29 cellular contexts compared by ENCODE assay signal in genomic region chr1:199474738-199475137, GRCh38.
"Had no signal": no experiment of that assay in that cellular context is flagged by ENCODE, and none has a peak within 500 bp of the region (broad histone marks: within the 10 kb centered on the region; RNA-seq: fewer than 3 reads in every experiment).

No MANE protein-coding gene starts in this region.

- H3K27me3 Mint-ChIP-seq: stimulated activated naive B cell treated with anti-CD40 and anti-IgM and Interleukin-4, amounts not matched to agents 10 μg/mL and 1 μg/mL and 100 μg/mL, for 72 hours had no signal

- ATAC-seq: left colon; left lung; lower lobe of right lung; naive thymus-derived CD8-positive, alpha-beta T cell; pancreas; right cardiac atrium; sciatic nerve; stimulated activated naive B cell treated with anti-CD40 and anti-IgM and Interleukin-4, amounts not matched to agents 10 μg/mL and 1 μg/mL and 100 μg/mL, for 72 hours; stimulated activated naive CD8-positive, alpha-beta T cell treated with anti-CD3 and anti-CD28 coated beads, Interleukin-15, Interleukin-2, amounts not matched to agents 100 U/mL and 50 U/mL, for 24 hours had no signal

- H3K36me3 Mint-ChIP-seq: naive thymus-derived CD8-positive, alpha-beta T cell; stimulated activated naive B cell treated with anti-CD40 and anti-IgM and Interleukin-4, amounts not matched to agents 10 μg/mL and 1 μg/mL and 100 μg/mL, for 72 hours had no signal

- H3K4me1 ChIP-seq: left lung, lower lobe of right lung, pancreas, prostate gland, stomach, testis, thyroid gland, transverse colon, upper lobe of left lung, vagina had no signal

- H3K4me3 Mint-ChIP-seq: naive thymus-derived CD8-positive, alpha-beta T cell; nephron; neural crest cell; stimulated activated naive B cell treated with anti-CD40 and anti-IgM and Interleukin-4, amounts not matched to agents 10 μg/mL and 1 μg/mL and 100 μg/mL, for 72 hours had no signal

- H3K27ac ChIP-seq: left lung, lower lobe of right lung, pancreas, prostate gland, skin epidermis, stomach, testis, thyroid gland, transverse colon, upper lobe of left lung, vagina had no signal

- H3K9me3 ChIP-seq: left lung, lower lobe of right lung, pancreas, prostate gland, stomach, testis, thyroid gland, transverse colon, upper lobe of left lung, vagina had no signal

- H3K27ac Mint-ChIP-seq: naive thymus-derived CD8-positive, alpha-beta T cell; nephron; stimulated activated naive B cell treated with anti-CD40 and anti-IgM and Interleukin-4, amounts not matched to agents 10 μg/mL and 1 μg/mL and 100 μg/mL, for 72 hours had no signal

- H3K27me3 ChIP-seq: left lung, pancreas, stomach, testis, thyroid gland, transverse colon, upper lobe of left lung, vagina had no signal

- FAIRE-seq: keratinocyte, pancreas had no signal

- H3K4me3 ChIP-seq: left lung, lower lobe of right lung, pancreas, prostate gland, skin epidermis, stomach, testis, thyroid gland, transverse colon, upper lobe of left lung, vagina had no signal

- DNase-seq: left colon; left lung; lower lobe of right lung; mammary epithelial cell; mesenchymal stem cell; naive thymus-derived CD8-positive, alpha-beta T cell; nucleus accumbens; pancreas; posterior cingulate gyrus; retina; right cardiac atrium; stimulated activated CD4-positive, alpha-beta T cell treated with anti-CD3 and anti-CD28 coated beads, Interleukin-12 subunit alpha, Interleukin-12 subunit beta, amount 100 ng/mL, for 4 hours; stimulated activated CD4-positive, alpha-beta T cell treated with anti-CD3 and anti-CD28 coated beads, Interleukin-15, amount 100 ng/mL, for 24 hours; stimulated activated CD4-positive, alpha-beta T cell treated with anti-CD3 and anti-CD28 coated beads, Interleukin-2, amount 100 ng/mL, for 24 hours; stimulated activated CD4-positive, alpha-beta T cell treated with anti-CD3 and anti-CD28 coated beads, Interleukin-4, amount 100 ng/mL, for 1 hour; stimulated activated naive B cell treated with anti-CD40 and anti-IgM and Interleukin-4, amounts not matched to agents 10 μg/mL and 1 μg/mL and 100 μg/mL, for 72 hours; stimulated activated naive CD8-positive, alpha-beta T cell treated with anti-CD3 and anti-CD28 coated beads, Interleukin-15, Interleukin-2, amounts not matched to agents 100 U/mL and 50 U/mL, for 24 hours; stomach; testis; thyroid gland; transverse colon; upper lobe of left lung had no signal

- H3K9me3 Mint-ChIP-seq: naive thymus-derived CD8-positive, alpha-beta T cell; nephron; neural crest cell; stimulated activated naive B cell treated with anti-CD40 and anti-IgM and Interleukin-4, amounts not matched to agents 10 μg/mL and 1 μg/mL and 100 μg/mL, for 72 hours had no signal

- H3K4me1 Mint-ChIP-seq: naive thymus-derived CD8-positive, alpha-beta T cell; nephron; neural crest cell; stimulated activated naive B cell treated with anti-CD40 and anti-IgM and Interleukin-4, amounts not matched to agents 10 μg/mL and 1 μg/mL and 100 μg/mL, for 72 hours had no signal

- H3K36me3 ChIP-seq: left lung, lower lobe of right lung, pancreas, prostate gland, stomach, thyroid gland, transverse colon, upper lobe of left lung, vagina had no signal
